ENCODE assay signal across 27 cellular contexts in the genomic region with DNA sequence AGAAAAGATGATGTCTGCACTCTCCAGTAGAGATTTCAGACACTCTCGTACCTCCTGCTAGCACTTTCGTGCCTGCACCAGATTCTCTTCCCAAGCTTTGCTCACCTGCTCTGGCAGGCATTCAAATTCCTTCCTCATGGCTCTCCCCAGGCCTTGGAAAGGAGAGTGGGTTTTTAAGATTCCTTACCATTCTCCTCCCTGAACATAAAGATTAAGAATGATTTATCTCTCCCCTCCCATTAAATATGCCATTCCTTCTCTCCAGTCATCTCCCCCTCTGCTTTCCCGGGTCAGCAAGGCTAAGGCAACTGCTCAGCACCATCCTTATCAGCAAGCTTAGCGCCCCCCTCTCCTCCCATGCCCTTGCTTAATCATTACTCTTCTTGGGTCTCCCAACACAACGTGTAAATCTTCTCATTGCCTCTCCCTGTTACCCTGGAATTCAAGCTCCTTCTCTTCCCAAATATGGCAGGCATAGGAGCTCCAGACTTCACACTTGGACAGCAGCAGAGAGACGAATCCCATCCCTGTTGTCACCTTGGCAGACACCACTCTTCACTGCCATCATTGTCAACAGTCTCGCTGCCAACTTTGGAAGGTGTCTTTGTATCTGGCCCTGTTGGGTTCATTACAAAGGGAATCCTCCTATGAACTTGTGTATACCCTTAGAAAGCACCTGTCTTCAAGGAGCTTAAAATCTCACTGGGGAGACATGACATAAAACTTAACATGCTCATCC.
"Had no signal": no experiment of that assay in that cellular context is flagged by ENCODE, and none has a peak within 500 bp of the region (broad histone marks: within the 10 kb centered on the region; RNA-seq: fewer than 3 reads in every experiment).

No MANE protein-coding gene starts in this region.

- H3K9me3 ChIP-seq: colonic mucosa had no signal

- H3K4me3 Mint-ChIP-seq: activated CD4-positive, alpha-beta memory T cell treated with anti-CD3 and anti-CD28 coated beads for 36 hours; activated CD4-positive, alpha-beta T cell treated with anti-CD3 and anti-CD28 coated beads for 36 hours; activated CD4-positive, alpha-beta T cell treated with anti-CD3 and anti-CD28 coated beads, Interleukin-2, amount 10 ng/mL, durations not matched to agents 24 days and 14 days; activated naive CD8-positive, alpha-beta T cell; activated T-cell treated with anti-CD3 and anti-CD28 coated beads, Interleukin-2, amount 50 U/mL, for 24 hours; activated T-cell treated with anti-CD3 and anti-CD28 coated beads, Interleukin-2, amount 50 U/mL, for 72 hours; central memory CD8-positive, alpha-beta T cell; endodermal cell; T-helper 17 cell; T-helper 2 cell treated with Interferon-gamma antibody and Interleukin-4, amounts not matched to agents 5 μg/mL and 100 μg/mL, for 36 hours had no signal

- ATAC-seq: activated CD4-positive, alpha-beta T cell treated with anti-CD3 and anti-CD28 coated beads for 36 hours; activated T-cell treated with anti-CD3 and anti-CD28 coated beads, Interleukin-2, amount 50 U/mL, for 72 hours; esophagus mucosa; T-helper 17 cell had no signal

- H3K4me1 Mint-ChIP-seq: activated CD4-positive, alpha-beta T cell treated with anti-CD3 and anti-CD28 coated beads for 36 hours; activated CD4-positive, alpha-beta T cell treated with anti-CD3 and anti-CD28 coated beads, Interleukin-2, amount 10 ng/mL, durations not matched to agents 24 days and 14 days; central memory CD8-positive, alpha-beta T cell; T-helper 17 cell had no signal

- H3K4me1 ChIP-seq: colonic mucosa had no signal

- DNase-seq: activated CD4-positive, alpha-beta memory T cell treated with anti-CD3 and anti-CD28 coated beads for 36 hours; activated CD4-positive, alpha-beta T cell treated with anti-CD3 and anti-CD28 coated beads for 36 hours; activated CD4-positive, alpha-beta T cell treated with anti-CD3 and anti-CD28 coated beads, Interleukin-2, amount 10 ng/mL, durations not matched to agents 24 days and 14 days; activated CD4-positive, CD25-positive, alpha-beta regulatory T cell; activated CD4-positive, CD25-positive, alpha-beta regulatory T cell treated with anti-CD3 and anti-CD28 coated beads, Interleukin-2, amount 50 U/mL, for 72 hours; activated CD8-positive, alpha-beta memory T cell treated with anti-CD3 and anti-CD28 coated beads, Interleukin-2, amount 50 U/mL, for 48 hours; activated gamma-delta T cell treated with Interleukin-2 at 50 U/mL for 16 hours; activated naive CD4-positive, alpha-beta T cell treated with anti-CD3 and anti-CD28 coated beads, Interleukin-2, amount 50 U/mL, for 16 hours; activated naive CD4-positive, alpha-beta T cell treated with Interleukin-2 at 50 U/mL for 16 hours; activated T-cell treated with anti-CD3 and anti-CD28 coated beads for 4 hours; activated T-cell treated with anti-CD3 and anti-CD28 coated beads, Interleukin-2, amount 50 U/mL, for 24 hours; activated T-cell treated with anti-CD3 and anti-CD28 coated beads, Interleukin-2, amount 50 U/mL, for 72 hours; amniotic stem cell; anterior cingulate cortex; brain microvascular endothelial cell; colonic mucosa; effector memory CD4-positive, alpha-beta T cell; endodermal cell; foreskin fibroblast; head of caudate nucleus; T-helper 1 cell; T-helper 17 cell; T1000 had no signal

- H3K27ac Mint-ChIP-seq: activated CD4-positive, alpha-beta memory T cell treated with anti-CD3 and anti-CD28 coated beads for 36 hours; activated CD4-positive, alpha-beta T cell treated with anti-CD3 and anti-CD28 coated beads for 36 hours; activated CD4-positive, alpha-beta T cell treated with anti-CD3 and anti-CD28 coated beads, Interleukin-2, amount 10 ng/mL, durations not matched to agents 24 days and 14 days; activated naive CD8-positive, alpha-beta T cell; activated T-cell treated with anti-CD3 and anti-CD28 coated beads, Interleukin-2, amount 50 U/mL, for 24 hours; activated T-cell treated with anti-CD3 and anti-CD28 coated beads, Interleukin-2, amount 50 U/mL, for 72 hours; endodermal cell; T-helper 17 cell; T-helper 2 cell treated with Interferon-gamma antibody and Interleukin-4, amounts not matched to agents 5 μg/mL and 100 μg/mL, for 36 hours had no signal

- H3K4me3 ChIP-seq: colonic mucosa had no signal

- H3K27me3 ChIP-seq: brain microvascular endothelial cell, colonic mucosa had no signal

- H3K9me3 Mint-ChIP-seq: activated CD4-positive, alpha-beta memory T cell treated with anti-CD3 and anti-CD28 coated beads for 36 hours; activated T-cell treated with anti-CD3 and anti-CD28 coated beads, Interleukin-2, amount 50 U/mL, for 24 hours; activated T-cell treated with anti-CD3 and anti-CD28 coated beads, Interleukin-2, amount 50 U/mL, for 72 hours; central memory CD8-positive, alpha-beta T cell; endodermal cell; T-helper 2 cell treated with Interferon-gamma antibody and Interleukin-4, amounts not matched to agents 5 μg/mL and 100 μg/mL, for 36 hours had no signal

- H3K27ac ChIP-seq: brain microvascular endothelial cell, colonic mucosa had no signal

- H3K36me3 ChIP-seq: brain microvascular endothelial cell, colonic mucosa had no signal

- H3K36me3 Mint-ChIP-seq: activated CD4-positive, alpha-beta memory T cell treated with anti-CD3 and anti-CD28 coated beads for 36 hours; activated naive CD8-positive, alpha-beta T cell had no signal
